Comparison of ENCODE assay signal across 8 cellular contexts in genomic region chrX:109218761-109219160, GRCh38.
"Had no signal": no experiment of that assay in that cellular context is flagged by ENCODE, and none has a peak within 500 bp of the region (broad histone marks: within the 10 kb centered on the region; RNA-seq: fewer than 3 reads in every experiment).

No MANE protein-coding gene starts in this region.

- FAIRE-seq: H1, H54, HepG2 had no signal

- DNase-seq: H9, HCEC 1CT, KBM-7 had no signal

- H3K9me3 Mint-ChIP-seq: IgD-negative memory B cell had no signal

- ATAC-seq: GM23338, HepG2 had no signal

- H3K36me3 Mint-ChIP-seq: IgD-negative memory B cell had no signal

- H3K27me3 Mint-ChIP-seq: IgD-negative memory B cell had no signal

- H3K4me1 Mint-ChIP-seq: GM23338, H9, IgD-negative memory B cell had no signal

- H3K27ac Mint-ChIP-seq: GM23338, H9, IgD-negative memory B cell had no signal

- H3K4me3 Mint-ChIP-seq: GM23338, H9, IgD-negative memory B cell had no signal
